In genomic region chr10:21421016-21421415, GRCh38 we compare ENCODE assay signal across 38 cellular contexts.
"Had no signal": no experiment of that assay in that cellular context is flagged by ENCODE, and none has a peak within 500 bp of the region (broad histone marks: within the 10 kb centered on the region; RNA-seq: fewer than 3 reads in every experiment).

No MANE protein-coding gene starts in this region.

- H3K9me3 Mint-ChIP-seq: activated CD4-positive, alpha-beta memory T cell treated with anti-CD3 and anti-CD28 coated beads for 36 hours; activated CD4-positive, alpha-beta T cell treated with anti-CD3 and anti-CD28 coated beads, Interleukin-2, amount 10 ng/mL, durations not matched to agents 24 days and 14 days; activated naive CD4-positive, alpha-beta T cell treated with anti-CD3 and anti-CD28 coated beads for 36 hours; activated naive CD4-positive, alpha-beta T cell treated with anti-CD3 and anti-CD28 coated beads, Interleukin-2, amount 50 U/mL, for 24 hours; activated naive CD8-positive, alpha-beta T cell treated with anti-CD3 and anti-CD28 coated beads for 36 hours; activated naive CD8-positive, alpha-beta T cell treated with anti-CD3 and anti-CD28 coated beads, Interleukin-2, amount 50 U/mL, for 24 hours; activated T-helper 1 cell treated with anti-CD3 and anti-CD28 coated beads, Interleukin-12 subunit alpha, Interleukin-12 subunit beta, Interleukin-2, Interleukin-4 antibody, amounts not matched to agents 30 ng/mL and 10 ng/mL and 1 ng/mL, durations not matched to agents 14 hours and 24 hours and 36 hours; activated T-helper 2 cell treated with anti-CD3 and anti-CD28 coated beads, Interferon-gamma antibody, Interleukin-2, Interleukin-4, amounts not matched to agents 10 μg/mL and 5 μg/mL and 100 μg/mL, durations not matched to agents 14 hours and 24 hours and 36 hours; T-helper 2 cell treated with Interferon-gamma antibody and Interleukin-4, amounts not matched to agents 5 μg/mL and 100 μg/mL, for 36 hours had no signal

- DNase-seq: activated CD4-positive, alpha-beta memory T cell treated with anti-CD3 and anti-CD28 coated beads for 36 hours; activated CD4-positive, alpha-beta T cell treated with anti-CD3 and anti-CD28 coated beads for 36 hours; activated CD4-positive, alpha-beta T cell treated with anti-CD3 and anti-CD28 coated beads, Interleukin-2, amount 10 ng/mL, durations not matched to agents 24 days and 14 days; activated CD4-positive, CD25-positive, alpha-beta regulatory T cell; activated CD4-positive, CD25-positive, alpha-beta regulatory T cell treated with anti-CD3 and anti-CD28 coated beads, Interleukin-2, amount 50 U/mL, for 72 hours; activated CD8-positive, alpha-beta memory T cell treated with anti-CD3 and anti-CD28 coated beads, Interleukin-2, amount 10 ng/mL, durations not matched to agents 7 days and 5 days; activated CD8-positive, alpha-beta memory T cell treated with anti-CD3 and anti-CD28 coated beads, Interleukin-2, amount 50 U/mL, for 4 hours; activated CD8-positive, alpha-beta T cell treated with anti-CD3 and anti-CD28 coated beads, Interleukin-2, amount 10 ng/mL, durations not matched to agents 7 days and 5 days; activated effector memory CD4-positive, alpha-beta T cell treated with anti-CD3 and anti-CD28 coated beads, Interleukin-2, amount 50 U/mL, for 16 hours; activated naive CD4-positive, alpha-beta T cell treated with anti-CD3 and anti-CD28 coated beads for 36 hours; activated naive CD8-positive, alpha-beta T cell treated with anti-CD3 and anti-CD28 coated beads for 36 hours; activated naive CD8-positive, alpha-beta T cell treated with anti-CD3 and anti-CD28 coated beads, Interleukin-2, amount 50 U/mL, for 24 hours; activated T-cell treated with anti-CD3 and anti-CD28 coated beads, Interleukin-2, amount 50 U/mL, for 1 hour; activated T-cell treated with anti-CD3 and anti-CD28 coated beads, Interleukin-2, amount 50 U/mL, for 48 hours; adrenal gland; amygdala; aorta; body of pancreas; central memory CD4-positive, alpha-beta T cell; cerebellar nuclear complex; colonic mucosa; effector CD8-positive, alpha-beta T cell; foreskin fibroblast; gastrocnemius medialis; glutamatergic neuron; heart left ventricle; T-helper 1 cell; T-helper 17 cell; T1000; WERI-Rb-1 had no signal

- H3K36me3 Mint-ChIP-seq: activated CD4-positive, alpha-beta memory T cell treated with anti-CD3 and anti-CD28 coated beads for 36 hours; activated CD8-positive, alpha-beta memory T cell treated with anti-CD3 and anti-CD28 coated beads, Interleukin-2, amount 10 ng/mL, durations not matched to agents 7 days and 5 days; activated naive CD4-positive, alpha-beta T cell treated with anti-CD3 and anti-CD28 coated beads, Interleukin-2, amount 50 U/mL, for 24 hours; activated naive CD8-positive, alpha-beta T cell treated with anti-CD3 and anti-CD28 coated beads for 36 hours had no signal

- H3K27ac Mint-ChIP-seq: activated CD4-positive, alpha-beta memory T cell treated with anti-CD3 and anti-CD28 coated beads for 36 hours; activated CD4-positive, alpha-beta T cell treated with anti-CD3 and anti-CD28 coated beads for 36 hours; activated CD4-positive, alpha-beta T cell treated with anti-CD3 and anti-CD28 coated beads, Interleukin-2, amount 10 ng/mL, durations not matched to agents 24 days and 14 days; activated CD8-positive, alpha-beta memory T cell treated with anti-CD3 and anti-CD28 coated beads, Interleukin-2, amount 10 ng/mL, durations not matched to agents 7 days and 5 days; activated CD8-positive, alpha-beta T cell treated with anti-CD3 and anti-CD28 coated beads, Interleukin-2, amount 10 ng/mL, durations not matched to agents 7 days and 5 days; activated naive CD4-positive, alpha-beta T cell treated with anti-CD3 and anti-CD28 coated beads for 36 hours; activated naive CD4-positive, alpha-beta T cell treated with anti-CD3 and anti-CD28 coated beads, Interleukin-2, amount 50 U/mL, for 24 hours; activated naive CD8-positive, alpha-beta T cell treated with anti-CD3 and anti-CD28 coated beads for 36 hours; activated naive CD8-positive, alpha-beta T cell treated with anti-CD3 and anti-CD28 coated beads, Interleukin-2, amount 50 U/mL, for 24 hours; activated T-helper 1 cell treated with anti-CD3 and anti-CD28 coated beads, Interleukin-12 subunit alpha, Interleukin-12 subunit beta, Interleukin-2, Interleukin-4 antibody, amounts not matched to agents 30 ng/mL and 10 ng/mL and 1 ng/mL, durations not matched to agents 14 hours and 24 hours and 36 hours; activated T-helper 2 cell treated with anti-CD3 and anti-CD28 coated beads, Interferon-gamma antibody, Interleukin-2, Interleukin-4, amounts not matched to agents 10 μg/mL and 5 μg/mL and 100 μg/mL, durations not matched to agents 14 hours and 24 hours and 36 hours; T-helper 17 cell; T-helper 2 cell treated with Interferon-gamma antibody and Interleukin-4, amounts not matched to agents 5 μg/mL and 100 μg/mL, for 36 hours had no signal

- H3K4me1 ChIP-seq: adrenal gland, body of pancreas, colonic mucosa, gastrocnemius medialis, heart left ventricle had no signal

- H3K27me3 ChIP-seq: adrenal gland, body of pancreas, cardiac muscle cell, colonic mucosa, gastrocnemius medialis, heart left ventricle had no signal

- H3K27me3 Mint-ChIP-seq: activated CD4-positive, alpha-beta memory T cell treated with anti-CD3 and anti-CD28 coated beads for 36 hours; activated CD4-positive, alpha-beta T cell treated with anti-CD3 and anti-CD28 coated beads, Interleukin-2, amount 10 ng/mL, durations not matched to agents 24 days and 14 days; activated naive CD4-positive, alpha-beta T cell treated with anti-CD3 and anti-CD28 coated beads, Interleukin-2, amount 50 U/mL, for 24 hours; activated naive CD8-positive, alpha-beta T cell treated with anti-CD3 and anti-CD28 coated beads for 36 hours; activated naive CD8-positive, alpha-beta T cell treated with anti-CD3 and anti-CD28 coated beads, Interleukin-2, amount 50 U/mL, for 24 hours had no signal

- H3K4me3 Mint-ChIP-seq: activated CD4-positive, alpha-beta memory T cell treated with anti-CD3 and anti-CD28 coated beads for 36 hours; activated CD4-positive, alpha-beta T cell treated with anti-CD3 and anti-CD28 coated beads for 36 hours; activated CD4-positive, alpha-beta T cell treated with anti-CD3 and anti-CD28 coated beads, Interleukin-2, amount 10 ng/mL, durations not matched to agents 24 days and 14 days; activated CD8-positive, alpha-beta memory T cell treated with anti-CD3 and anti-CD28 coated beads, Interleukin-2, amount 10 ng/mL, durations not matched to agents 7 days and 5 days; activated CD8-positive, alpha-beta T cell treated with anti-CD3 and anti-CD28 coated beads, Interleukin-2, amount 10 ng/mL, durations not matched to agents 7 days and 5 days; activated naive CD4-positive, alpha-beta T cell treated with anti-CD3 and anti-CD28 coated beads for 36 hours; activated naive CD4-positive, alpha-beta T cell treated with anti-CD3 and anti-CD28 coated beads, Interleukin-2, amount 50 U/mL, for 24 hours; activated naive CD8-positive, alpha-beta T cell treated with anti-CD3 and anti-CD28 coated beads for 36 hours; activated naive CD8-positive, alpha-beta T cell treated with anti-CD3 and anti-CD28 coated beads, Interleukin-2, amount 50 U/mL, for 24 hours; activated T-helper 1 cell treated with anti-CD3 and anti-CD28 coated beads, Interleukin-12 subunit alpha, Interleukin-12 subunit beta, Interleukin-2, Interleukin-4 antibody, amounts not matched to agents 30 ng/mL and 10 ng/mL and 1 ng/mL, durations not matched to agents 14 hours and 24 hours and 36 hours; T-helper 17 cell; T-helper 2 cell treated with Interferon-gamma antibody and Interleukin-4, amounts not matched to agents 5 μg/mL and 100 μg/mL, for 36 hours had no signal

- H3K4me3 ChIP-seq: adrenal gland, body of pancreas, cardiac muscle cell, colonic mucosa, gastrocnemius medialis, heart left ventricle had no signal

- H3K27ac ChIP-seq: adrenal gland, body of pancreas, cardiac muscle cell, colonic mucosa, gastrocnemius medialis, heart left ventricle, WERI-Rb-1 had no signal

- ATAC-seq: activated CD4-positive, alpha-beta T cell treated with anti-CD3 and anti-CD28 coated beads for 36 hours; activated CD8-positive, alpha-beta memory T cell treated with anti-CD3 and anti-CD28 coated beads, Interleukin-2, amount 10 ng/mL, durations not matched to agents 7 days and 5 days; activated CD8-positive, alpha-beta T cell treated with anti-CD3 and anti-CD28 coated beads, Interleukin-2, amount 10 ng/mL, durations not matched to agents 7 days and 5 days; activated naive CD8-positive, alpha-beta T cell treated with anti-CD3 and anti-CD28 coated beads, Interleukin-2, amount 50 U/mL, for 24 hours; body of pancreas; esophagus mucosa; gastrocnemius medialis; heart left ventricle; T-helper 17 cell had no signal

- H3K36me3 ChIP-seq: adrenal gland, cardiac muscle cell, colonic mucosa, gastrocnemius medialis, heart left ventricle, WERI-Rb-1 had no signal

- H3K4me1 Mint-ChIP-seq: activated CD4-positive, alpha-beta T cell treated with anti-CD3 and anti-CD28 coated beads for 36 hours; activated CD4-positive, alpha-beta T cell treated with anti-CD3 and anti-CD28 coated beads, Interleukin-2, amount 10 ng/mL, durations not matched to agents 24 days and 14 days; activated naive CD4-positive, alpha-beta T cell treated with anti-CD3 and anti-CD28 coated beads, Interleukin-2, amount 50 U/mL, for 24 hours; activated naive CD8-positive, alpha-beta T cell treated with anti-CD3 and anti-CD28 coated beads for 36 hours; activated naive CD8-positive, alpha-beta T cell treated with anti-CD3 and anti-CD28 coated beads, Interleukin-2, amount 50 U/mL, for 24 hours; T-helper 17 cell had no signal

- H3K9me3 ChIP-seq: adrenal gland, body of pancreas, colonic mucosa, gastrocnemius medialis, heart left ventricle had no signal

- FAIRE-seq: endometrium, endothelial cell of umbilical vein had no signal
